ENCODE assay signal across 8 cellular contexts in the genomic region with DNA sequence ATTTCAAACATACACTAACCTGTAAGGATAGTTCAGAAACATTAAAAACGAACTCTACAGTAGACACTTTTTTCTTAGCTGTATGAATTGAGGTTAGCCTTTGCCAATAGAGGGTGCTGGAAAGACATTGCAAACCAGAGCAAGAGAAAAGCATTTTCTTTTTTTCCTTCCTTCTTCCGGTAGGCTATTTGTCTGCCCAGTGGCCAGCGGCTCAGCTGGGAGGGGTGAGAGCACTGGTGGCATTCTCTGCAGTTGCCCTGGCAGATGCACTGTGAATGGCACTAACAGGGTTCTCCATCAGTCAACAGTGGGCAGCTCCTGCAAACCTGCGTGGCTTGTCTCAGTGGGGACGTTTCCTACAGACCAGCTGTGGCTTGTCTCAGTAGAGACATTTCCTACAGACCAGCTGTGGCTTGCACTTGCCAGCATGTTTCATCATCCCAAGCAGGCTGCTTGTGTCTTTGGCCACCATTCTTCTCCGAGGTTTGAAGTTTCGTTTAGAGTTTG.
A peak's percentile ranks its signal among the peaks of the same experiment; 100 is the strongest.
DNase-seq lines count a peak whose midpoint lies in the region; ATAC-seq and TF ChIP-seq lines count a peak whose summit lies in the region.

No MANE protein-coding gene starts in this region.

- peak overlapping the region; percentile 47 for H3K9ac ChIP-seq in MM.1S (ENCODE audit: low read length)
- H3K9ac ChIP-seq in iPS-20b (ENCODE audit: low read depth, low read length) = peak overlapping the region; percentile 17; the same call in 1 of the 2 replicates

- H2AFZ ChIP-seq in MM.1S (ENCODE audit: low read length) = peak overlapping the region; percentile 81

- H3K9me3 ChIP-seq in MM.1S (replicated peaks; ENCODE audit: insufficient read depth, low read length) = no peaks in the 10 kb centered on the region
- no peaks in the 10 kb centered on the region for H3K9me3 ChIP-seq in iPS-20b (ENCODE audit: insufficient read depth, low read depth, low read length)

- peak; percentile 81 for ATAC-seq in GM21619 (IDR thresholded peaks at IDR 0.05; ENCODE audit: unreplicated experiment)

- H3K4me3 ChIP-seq in MM.1S (ENCODE audit: low read length) (peak overlapping the region; percentile 57), iPS-20b (ENCODE audit: low read length) (no peak overlapping the region; the same call in 1 of the 2 replicates), foreskin fibroblast (ENCODE audit: low read depth in 1 of 2, low read length in 2 of 2) (no peak overlapping the region)

- no peaks in the 10 kb centered on the region for H3K36me3 ChIP-seq in MM.1S (replicated peaks; ENCODE audit: insufficient read depth, low read length)
- H3K36me3 ChIP-seq in iPS-20b (ENCODE audit: insufficient read depth, low read depth, low read length) = no peaks in the 10 kb centered on the region

- peak; percentile 52 for DNase-seq in COLO668 (lab: John Stamatoyannopoulos, UW; ENCODE audit: unreplicated experiment)
- peak; percentile 76 for DNase-seq in MM.1S
- peak in 35 of 56 donors; percentile 2 to 62 (median 13) for DNase-seq in amygdala (lab: John Stamatoyannopoulos, UW)
- peak; percentile 31 for DNase-seq in superior temporal gyrus (ENCODE audit: extremely low spot score)
- no peak for DNase-seq in foreskin fibroblast
- DNase-seq in posterior vena cava (ENCODE audit: low spot score) = no peak

- H3F3A ChIP-seq in MM.1S (ENCODE audit: insufficient read depth, low read length) = peaks cover 9% of the 10 kb centered on the region; the same call in 1 of the 2 replicates

- no peaks in the 10 kb centered on the region for H3K27me3 ChIP-seq in MM.1S (replicated peaks; ENCODE audit: insufficient read depth, low read length)
- no peaks in the 10 kb centered on the region for H3K27me3 ChIP-seq in iPS-20b (ENCODE audit: insufficient read depth, low read length)

- peak overlapping the region; percentile 67; the same call in 1 of the 2 replicates for H3K27ac ChIP-seq in MM.1S (ENCODE audit: low read length)
- H3K27ac ChIP-seq in iPS-20b (ENCODE audit: low read length) = no peak overlapping the region

- H3K4me2 ChIP-seq in MM.1S (ENCODE audit: low read depth, low read length) = peak overlapping the region; percentile 41

- no peaks in the 10 kb centered on the region for H4K20me1 ChIP-seq in MM.1S (ENCODE audit: insufficient read depth, low read length)

- H3K9me2 ChIP-seq in MM.1S (replicated peaks; ENCODE audit: insufficient read depth, low read length) = no peaks in the 10 kb centered on the region

- TF ChIP-seq CTCF in MM.1S (IDR thresholded peaks at IDR 0.05; ENCODE audit: low read length) = peak; percentile 63
- TF ChIP-seq CTCF in foreskin fibroblast (IDR thresholded peaks at IDR 0.05; ENCODE audit: low read depth, low read length) = no peak

- H3K79me2 ChIP-seq in MM.1S (ENCODE audit: low read length) = no peaks in the 10 kb centered on the region

- H3K4me1 ChIP-seq in MM.1S (ENCODE audit: low read length) (no peaks in the 10 kb centered on the region), iPS-20b (ENCODE audit: insufficient read depth, low read length) (peaks cover 5% of the 10 kb centered on the region; the same call in 1 of the 2 replicates)

- intact Hi-C loops in posterior vena cava (cut with DNase I) = no loop called here

Comparison
In these comparisons a context has a peak if more than half of its experiments do, and no peak if none do; other contexts are left out.
1. DNase-seq: peak in COLO668 (single experiment), MM.1S (single experiment), amygdala (35 of 56) and superior temporal gyrus (single experiment); none in foreskin fibroblast (0 of 2) and posterior vena cava (single experiment).